ENCODE assay signal across 18 cellular contexts in genomic region chr10:79133386-79133785, GRCh38.
DNase-seq lines count a peak whose midpoint lies in the region; ATAC-seq, FAIRE-seq and TF ChIP-seq lines count a peak whose summit lies in the region.
"Had no signal": no experiment of that assay in that cellular context is flagged by ENCODE, and none has a peak within 500 bp of the region (broad histone marks: within the 10 kb centered on the region; RNA-seq: fewer than 3 reads in every experiment).

No MANE protein-coding gene starts in this region.

- WGBS in K562 (ENCODE audit: insufficient coverage, low coverage, missing lambda C conversion rate) = 75% methylated on average over 4 of the region's 4 CpGs

- TF ChIP-seq EP300 in K562 (IDR thresholded peaks at IDR 0.05; ENCODE audit: low read length) = no peak

- CTCF ChIA-PET in K562 (lab: Yijun Ruan, JAX; ENCODE audit: low intra/inter-chr PET ratio) = no interaction called here

- DNase-seq in Right ventricle myocardium superior (no peak), cardiac septum (ENCODE audit: low spot score) (no peak), K562 (ENCODE audit: extremely low read depth in 1 of 4, low spot score in 3 of 4) (no peak), myocyte (ENCODE audit: low read depth) (peak; percentile 60), vagina (ENCODE audit: extremely low spot score in 2 of 2) (no peak), foreskin melanocyte (no peak), Ammon's horn (ENCODE audit: low spot score) (no peak)
- DNase-seq in effector CD4-positive, alpha-beta T cell = no peak
- DNase-seq: ACHN; activated CD4-positive, alpha-beta T cell treated with anti-CD3 and anti-CD28 coated beads, Interleukin-2, amount 10 ng/mL, durations not matched to agents 7 days and 5 days; activated naive CD8-positive, alpha-beta T cell treated with anti-CD3 and anti-CD28 coated beads, Interleukin-2, amount 50 U/mL, for 24 hours; activated T-cell treated with anti-CD3 and anti-CD28 coated beads, Interleukin-2, amount 50 U/mL, for 4 hours; head of caudate nucleus; MG63; NCI-H2171; NCI-H774; T-helper 9 cell had no signal

- no peaks in the 10 kb centered on the region for H3K27me3 ChIP-seq in K562 (ENCODE audit: control insufficient read depth in 2 of 2, insufficient read depth in 2 of 2, low read length in 2 of 2)
- H3K27me3 ChIP-seq in vagina = no peaks in the 10 kb centered on the region
- H3K27me3 ChIP-seq: MG63, suprapubic skin had no signal

- TF ChIP-seq CTCF in K562 (IDR thresholded peaks at IDR 0.05 in 2 of 3, conservative IDR thresholded peaks at IDR 0.05 in 1 of 3; ENCODE audit: insufficient read depth in 2 of 3, low read depth in 1 of 3, low read length in 3 of 3) = no peak
- no peak for TF ChIP-seq CTCF in vagina (IDR thresholded peaks at IDR 0.05)

- H3K9me3 ChIP-seq in K562 (replicated peaks; ENCODE audit: control insufficient read depth, insufficient read depth, low read depth, low read length) = no peaks in the 10 kb centered on the region
- no peaks in the 10 kb centered on the region for H3K9me3 ChIP-seq in vagina
- H3K9me3 ChIP-seq: MG63, suprapubic skin had no signal

- no peak overlapping the region for H2AFZ ChIP-seq in K562 (ENCODE audit: low read depth, low read length)

- H3K4me3 ChIP-seq in K562 = no peak overlapping the region
- no peak overlapping the region for H3K4me3 ChIP-seq in vagina
- H3K4me3 ChIP-seq: MG63, suprapubic skin had no signal

- H3K4me1 ChIP-seq in K562 (replicated peaks in 1 of 2; ENCODE audit: control insufficient read depth in 2 of 2, insufficient read depth in 2 of 2, low read length in 2 of 2) (peaks cover 80 to 91% of the 10 kb centered on the region in 2 experiments), vagina (peaks cover 92% of the 10 kb centered on the region)

- BruUV-seq in K562 (replicated peaks; lab: Mats Ljungman, UMichigan) = no TSS peak

- in situ Hi-C loops in K562 (cut with MboI) = no loop called here

- peaks cover 2% of the 10 kb centered on the region for H3K9me1 ChIP-seq in K562 (ENCODE audit: control insufficient read depth, insufficient read depth, low read length)

- no peak for TF ChIP-seq POLR2A in K562 (conservative IDR thresholded peaks at IDR 0.05)
- no peak for TF ChIP-seq POLR2A in vagina (IDR thresholded peaks at IDR 0.05)

- intact Hi-C loops in Right ventricle myocardium superior (cut with DNase I) (no loop called here), cardiac septum (cut with DNase I) (no loop called here), K562 (cut with micrococcal nuclease) (loop anchor here (2.0 kb wide), 2 partner anchors 17 to 45 kb away; no protein-coding TSS in a partner anchor), vagina (cut with DNase I) (no loop called here)

- ATAC-seq in Right ventricle myocardium superior (ENCODE audit: poor library complexity) (peak; percentile 26), K562 (no peak)
- ATAC-seq: activated naive CD8-positive, alpha-beta T cell treated with anti-CD3 and anti-CD28 coated beads, Interleukin-2, amount 50 U/mL, for 24 hours; activated T-cell treated with anti-CD3 and anti-CD28 coated beads, Interleukin-2, amount 50 U/mL, for 4 hours had no signal

- FAIRE-seq in K562 (lab: Jason Lieb, UNC) = no peak

- no peak for TF ChIP-seq RAD21 in K562 (CRISPR knock-in tag; conservative IDR thresholded peaks at IDR 0.05 in 1 of 2, IDR thresholded peaks at IDR 0.05 in 1 of 2)

- peak overlapping the region in 1 of 2 experiments; percentile 87; a peak in 1 of 4 replicates for H3K9ac ChIP-seq in K562 (ENCODE audit: insufficient read depth in 1 of 2, low read depth in 2 of 2, low read length in 2 of 2)

- POLR2A ChIA-PET in K562 (lab: Yijun Ruan, JAX) = interaction anchor here (0.6 to 3.5 kb wide), 4 partner anchors 9 to 103 kb away, joined by 3 to 19 read pairs (median 3); no protein-coding TSS in a partner anchor

- H3K36me3 ChIP-seq in K562 (ENCODE audit: control insufficient read depth, insufficient read depth, low read length) = peaks cover 25% of the 10 kb centered on the region; the same call in 2 of the 3 replicates
- H3K36me3 ChIP-seq in vagina = peaks cover 0 to 8% of the 10 kb centered on the region in 2 donors

- peaks cover 29% of the 10 kb centered on the region for H3K79me2 ChIP-seq in K562 (ENCODE audit: control insufficient read depth, insufficient read depth, low read length)

- H3K4me2 ChIP-seq in K562 (ENCODE audit: insufficient read depth, low read length) = no peak overlapping the region

- H4K20me1 ChIP-seq in K562 (replicated peaks; ENCODE audit: control insufficient read depth, insufficient read depth, low read length) = no peaks in the 10 kb centered on the region; the same call in none of the 2 replicates

- H3K27ac ChIP-seq in K562 (ENCODE audit: extremely low read depth, low read depth, low read length) (peak overlapping the region; percentile 19; the same call in 1 of the 3 replicates), vagina (peak overlapping the region; percentile 30)
- H3K27ac ChIP-seq: suprapubic skin had no signal

TF ChIP-seq in K562, 482 proteins besides CTCF, POLR2A, EP300 and RAD21:
- TF ChIP-seq ZNF311 (CRISPR knock-in tag; IDR thresholded peaks at IDR 0.05) (no peak), U2AF1 (optimal IDR thresholded peaks at IDR 0.05; ENCODE audit: low read depth, low read length) (no peak), THAP7 (CRISPR knock-in tag; IDR thresholded peaks at IDR 0.05) (no peak), XRCC5 (IDR thresholded peaks at IDR 0.05; ENCODE audit: low read depth, low read length) (no peak), HNRNPUL1 (IDR thresholded peaks at IDR 0.05; ENCODE audit: low read length) (no peak), RFX7 (CRISPR knock-in tag; IDR thresholded peaks at IDR 0.05) (no peak), CEBPG (CRISPR knock-in tag; IDR thresholded peaks at IDR 0.05) (no peak), CEBPG (tag; conservative IDR thresholded peaks at IDR 0.05 in 1 of 2, IDR thresholded peaks at IDR 0.05 in 1 of 2) (no peak), HMG20B (CRISPR knock-in tag; IDR thresholded peaks at IDR 0.05) (no peak), PHTF2 (CRISPR knock-in tag; IDR thresholded peaks at IDR 0.05) (no peak), TRIM28 (IDR thresholded peaks at IDR 0.05) (no peak), ZNF165 (CRISPR knock-in tag; IDR thresholded peaks at IDR 0.05; ENCODE audit: borderline replicate concordance) (no peak), KDM1A (IDR thresholded peaks at IDR 0.05) (no peak), CREBBP (IDR thresholded peaks at IDR 0.05; ENCODE audit: low read depth, low read length) (no peak), JUND (IDR thresholded peaks at IDR 0.05; ENCODE audit: borderline replicate concordance, low read depth, low read length) (no peak), JUND (tag; IDR thresholded peaks at IDR 0.05; ENCODE audit: borderline replicate concordance, low read depth, low read length) (no peak), ZZZ3 (IDR thresholded peaks at IDR 0.05) (no peak), NFE2 (IDR thresholded peaks at IDR 0.05; ENCODE audit: low read depth) (no peak)
- TF ChIP-seq, protein P1, sequence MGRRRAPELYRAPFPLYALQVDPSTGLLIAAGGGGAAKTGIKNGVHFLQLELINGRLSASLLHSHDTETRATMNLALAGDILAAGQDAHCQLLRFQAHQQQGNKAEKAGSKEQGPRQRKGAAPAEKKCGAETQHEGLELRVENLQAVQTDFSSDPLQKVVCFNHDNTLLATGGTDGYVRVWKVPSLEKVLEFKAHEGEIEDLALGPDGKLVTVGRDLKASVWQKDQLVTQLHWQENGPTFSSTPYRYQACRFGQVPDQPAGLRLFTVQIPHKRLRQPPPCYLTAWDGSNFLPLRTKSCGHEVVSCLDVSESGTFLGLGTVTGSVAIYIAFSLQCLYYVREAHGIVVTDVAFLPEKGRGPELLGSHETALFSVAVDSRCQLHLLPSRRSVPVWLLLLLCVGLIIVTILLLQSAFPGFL (CRISPR knock-in tag; IDR thresholded peaks at IDR 0.05) = no peak
TF ChIP-seq in K562: peak in this region for 0.
